ENCODE assay signal across 1 cellular context in the genomic region with DNA sequence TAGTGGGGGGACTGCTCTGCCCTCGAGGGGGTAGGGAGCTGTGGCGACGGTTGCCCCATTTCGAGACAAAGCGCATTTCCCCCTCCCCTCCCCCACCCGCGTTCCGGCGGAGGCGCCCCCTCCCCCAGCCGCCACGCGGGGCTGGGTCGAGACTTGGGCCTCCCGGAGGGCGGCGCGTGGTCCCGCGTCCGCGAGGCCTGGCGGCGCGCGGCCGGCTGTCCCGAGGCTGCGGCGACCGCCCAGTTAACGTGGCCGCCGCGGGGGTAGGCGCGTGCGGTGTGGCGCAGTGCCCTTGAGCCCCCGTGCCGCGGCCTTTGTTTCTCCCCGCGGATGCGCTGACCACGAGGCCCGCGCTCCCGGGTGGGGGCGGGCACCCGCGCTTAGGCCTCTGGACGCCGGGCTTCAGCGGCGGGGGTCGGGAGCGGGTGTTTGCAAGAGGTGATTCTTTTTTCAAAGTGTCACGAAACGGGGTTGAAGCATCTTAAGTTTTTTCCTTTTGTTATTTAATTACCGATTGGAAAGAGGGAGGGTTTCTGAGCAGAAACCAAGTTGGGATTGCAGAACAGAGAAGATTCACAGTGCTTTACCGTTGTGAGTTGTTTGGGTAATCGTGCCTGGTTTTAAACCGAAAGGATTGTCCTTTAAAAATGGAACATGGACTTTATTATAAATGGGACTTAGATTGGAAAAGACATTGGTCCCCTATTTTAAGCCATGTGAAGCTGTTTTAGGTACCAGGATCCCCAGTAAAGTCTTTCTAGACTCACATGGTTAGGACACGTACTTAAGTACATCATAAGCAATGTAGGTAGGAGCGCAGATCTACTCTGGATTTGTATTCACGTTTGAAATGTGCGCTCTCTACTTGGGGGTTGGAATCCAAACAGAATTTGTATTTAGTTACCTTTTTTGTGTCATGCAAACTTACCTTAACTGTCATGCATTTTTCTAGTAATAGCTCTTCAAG.
TF ChIP-seq lines count a peak whose summit lies in the region.

No MANE protein-coding gene starts in this region.

TF ChIP-seq in K562, 482 proteins besides CTCF, POLR2A, EP300 and RAD21 (continued from another document and continues in another):
- TF ChIP-seq, protein P1, sequence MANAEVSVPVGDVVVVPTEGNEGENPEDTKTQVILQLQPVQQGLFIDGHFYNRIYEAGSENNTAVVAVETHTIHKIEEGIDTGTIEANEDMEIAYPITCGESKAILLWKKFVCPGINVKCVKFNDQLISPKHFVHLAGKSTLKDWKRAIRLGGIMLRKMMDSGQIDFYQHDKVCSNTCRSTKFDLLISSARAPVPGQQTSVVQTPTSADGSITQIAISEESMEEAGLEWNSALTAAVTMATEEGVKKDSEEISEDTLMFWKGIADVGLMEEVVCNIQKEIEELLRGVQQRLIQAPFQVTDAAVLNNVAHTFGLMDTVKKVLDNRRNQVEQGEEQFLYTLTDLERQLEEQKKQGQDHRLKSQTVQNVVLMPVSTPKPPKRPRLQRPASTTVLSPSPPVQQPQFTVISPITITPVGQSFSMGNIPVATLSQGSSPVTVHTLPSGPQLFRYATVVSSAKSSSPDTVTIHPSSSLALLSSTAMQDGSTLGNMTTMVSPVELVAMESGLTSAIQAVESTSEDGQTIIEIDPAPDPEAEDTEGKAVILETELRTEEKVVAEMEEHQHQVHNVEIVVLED (CRISPR knock-in tag; IDR thresholded peaks at IDR 0.05) = 0 out of 2 replicates have a peak, but pooled peaks have one; percentile 19
- no peak for TF ChIP-seq PYGO2 (tag; IDR thresholded peaks at IDR 0.05)
- TF ChIP-seq PHF20 (IDR thresholded peaks at IDR 0.05; ENCODE audit: partially characterized antibody) = no peak
- TF ChIP-seq, protein P2, sequence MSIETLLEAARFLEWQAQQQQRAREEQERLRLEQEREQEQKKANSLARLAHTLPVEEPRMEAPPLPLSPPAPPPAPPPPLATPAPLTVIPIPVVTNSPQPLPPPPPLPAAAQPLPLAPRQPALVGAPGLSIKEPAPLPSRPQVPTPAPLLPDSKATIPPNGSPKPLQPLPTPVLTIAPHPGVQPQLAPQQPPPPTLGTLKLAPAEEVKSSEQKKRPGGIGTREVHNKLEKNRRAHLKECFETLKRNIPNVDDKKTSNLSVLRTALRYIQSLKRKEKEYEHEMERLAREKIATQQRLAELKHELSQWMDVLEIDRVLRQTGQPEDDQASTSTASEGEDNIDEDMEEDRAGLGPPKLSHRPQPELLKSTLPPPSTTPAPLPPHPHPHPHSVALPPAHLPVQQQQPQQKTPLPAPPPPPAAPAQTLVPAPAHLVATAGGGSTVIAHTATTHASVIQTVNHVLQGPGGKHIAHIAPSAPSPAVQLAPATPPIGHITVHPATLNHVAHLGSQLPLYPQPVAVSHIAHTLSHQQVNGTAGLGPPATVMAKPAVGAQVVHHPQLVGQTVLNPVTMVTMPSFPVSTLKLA (conservative IDR thresholded peaks at IDR 0.05) = 0 out of 4 replicates have a peak, but pooled peaks of 1 of the 2 experiments have one; percentile 55
- TF ChIP-seq ETV6 (IDR thresholded peaks at IDR 0.05; ENCODE audit: borderline replicate concordance in 1 of 2, low read depth in 2 of 2, low read length in 1 of 2) = no peak
- no peak for TF ChIP-seq ETV6 (CRISPR knock-in tag; IDR thresholded peaks at IDR 0.05; ENCODE audit: borderline replicate concordance)
- peak; percentile 50; the same call in 1 of the 2 replicates for TF ChIP-seq SIN3B (IDR thresholded peaks at IDR 0.05; ENCODE audit: low read depth)
- no peak for TF ChIP-seq CREM (IDR thresholded peaks at IDR 0.05; ENCODE audit: low read depth)
- no peak for TF ChIP-seq GATA2 (CRISPR knock-in tag; IDR thresholded peaks at IDR 0.05)
- TF ChIP-seq NONO (IDR thresholded peaks at IDR 0.05; ENCODE audit: low read depth in 2 of 2, low read length in 1 of 2) = peak in 1 of 2 experiments; percentile 22; a peak in 1 of 4 replicates
- TF ChIP-seq ZNF41 (CRISPR knock-in tag; conservative IDR thresholded peaks at IDR 0.05) = no peak
- TF ChIP-seq STAT5B (CRISPR knock-in tag; IDR thresholded peaks at IDR 0.05) = no peak
- TF ChIP-seq U2AF1 (optimal IDR thresholded peaks at IDR 0.05; ENCODE audit: low read depth, low read length) = no peak
- TF ChIP-seq KLF6 (CRISPR knock-in tag; IDR thresholded peaks at IDR 0.05; ENCODE audit: borderline replicate concordance) = no peak
- TF ChIP-seq ELF1 (tag; IDR thresholded peaks at IDR 0.05) = no peak
- no peak for TF ChIP-seq MTA3 (IDR thresholded peaks at IDR 0.05; ENCODE audit: borderline replicate concordance)
- TF ChIP-seq NFATC3 (IDR thresholded peaks at IDR 0.05) = no peak
- peak in 1 of 2 experiments; percentile 66; a peak in 3 of 4 replicates for TF ChIP-seq SIN3A (IDR thresholded peaks at IDR 0.05; ENCODE audit: borderline replicate concordance in 2 of 2, control insufficient read depth in 1 of 2, low read depth in 2 of 2, low read length in 2 of 2)
- TF ChIP-seq, protein P3, sequence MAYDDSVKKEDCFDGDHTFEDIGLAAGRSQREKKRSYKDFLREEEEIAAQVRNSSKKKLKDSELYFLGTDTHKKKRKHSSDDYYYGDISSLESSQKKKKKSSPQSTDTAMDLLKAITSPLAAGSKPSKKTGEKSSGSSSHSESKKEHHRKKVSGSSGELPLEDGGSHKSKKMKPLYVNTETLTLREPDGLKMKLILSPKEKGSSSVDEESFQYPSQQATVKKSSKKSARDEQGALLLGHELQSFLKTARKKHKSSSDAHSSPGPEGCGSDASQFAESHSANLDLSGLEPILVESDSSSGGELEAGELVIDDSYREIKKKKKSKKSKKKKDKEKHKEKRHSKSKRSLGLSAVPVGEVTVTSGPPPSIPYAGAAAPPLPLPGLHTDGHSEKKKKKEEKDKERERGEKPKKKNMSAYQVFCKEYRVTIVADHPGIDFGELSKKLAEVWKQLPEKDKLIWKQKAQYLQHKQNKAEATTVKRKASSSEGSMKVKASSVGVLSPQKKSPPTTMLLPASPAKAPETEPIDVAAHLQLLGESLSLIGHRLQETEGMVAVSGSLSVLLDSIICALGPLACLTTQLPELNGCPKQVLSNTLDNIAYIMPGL (CRISPR knock-in tag; IDR thresholded peaks at IDR 0.05) = 0 out of 2 replicates have a peak, but pooled peaks have one; percentile 61
- TF ChIP-seq, protein P4, sequence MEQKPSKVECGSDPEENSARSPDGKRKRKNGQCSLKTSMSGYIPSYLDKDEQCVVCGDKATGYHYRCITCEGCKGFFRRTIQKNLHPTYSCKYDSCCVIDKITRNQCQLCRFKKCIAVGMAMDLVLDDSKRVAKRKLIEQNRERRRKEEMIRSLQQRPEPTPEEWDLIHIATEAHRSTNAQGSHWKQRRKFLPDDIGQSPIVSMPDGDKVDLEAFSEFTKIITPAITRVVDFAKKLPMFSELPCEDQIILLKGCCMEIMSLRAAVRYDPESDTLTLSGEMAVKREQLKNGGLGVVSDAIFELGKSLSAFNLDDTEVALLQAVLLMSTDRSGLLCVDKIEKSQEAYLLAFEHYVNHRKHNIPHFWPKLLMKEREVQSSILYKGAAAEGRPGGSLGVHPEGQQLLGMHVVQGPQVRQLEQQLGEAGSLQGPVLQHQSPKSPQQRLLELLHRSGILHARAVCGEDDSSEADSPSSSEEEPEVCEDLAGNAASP (IDR thresholded peaks at IDR 0.05) = no peak
- TF ChIP-seq, protein P5, sequence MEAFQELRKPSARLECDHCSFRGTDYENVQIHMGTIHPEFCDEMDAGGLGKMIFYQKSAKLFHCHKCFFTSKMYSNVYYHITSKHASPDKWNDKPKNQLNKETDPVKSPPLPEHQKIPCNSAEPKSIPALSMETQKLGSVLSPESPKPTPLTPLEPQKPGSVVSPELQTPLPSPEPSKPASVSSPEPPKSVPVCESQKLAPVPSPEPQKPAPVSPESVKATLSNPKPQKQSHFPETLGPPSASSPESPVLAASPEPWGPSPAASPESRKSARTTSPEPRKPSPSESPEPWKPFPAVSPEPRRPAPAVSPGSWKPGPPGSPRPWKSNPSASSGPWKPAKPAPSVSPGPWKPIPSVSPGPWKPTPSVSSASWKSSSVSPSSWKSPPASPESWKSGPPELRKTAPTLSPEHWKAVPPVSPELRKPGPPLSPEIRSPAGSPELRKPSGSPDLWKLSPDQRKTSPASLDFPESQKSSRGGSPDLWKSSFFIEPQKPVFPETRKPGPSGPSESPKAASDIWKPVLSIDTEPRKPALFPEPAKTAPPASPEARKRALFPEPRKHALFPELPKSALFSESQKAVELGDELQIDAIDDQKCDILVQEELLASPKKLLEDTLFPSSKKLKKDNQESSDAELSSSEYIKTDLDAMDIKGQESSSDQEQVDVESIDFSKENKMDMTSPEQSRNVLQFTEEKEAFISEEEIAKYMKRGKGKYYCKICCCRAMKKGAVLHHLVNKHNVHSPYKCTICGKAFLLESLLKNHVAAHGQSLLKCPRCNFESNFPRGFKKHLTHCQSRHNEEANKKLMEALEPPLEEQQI (IDR thresholded peaks at IDR 0.05) = no peak
- TF ChIP-seq, protein P6, sequence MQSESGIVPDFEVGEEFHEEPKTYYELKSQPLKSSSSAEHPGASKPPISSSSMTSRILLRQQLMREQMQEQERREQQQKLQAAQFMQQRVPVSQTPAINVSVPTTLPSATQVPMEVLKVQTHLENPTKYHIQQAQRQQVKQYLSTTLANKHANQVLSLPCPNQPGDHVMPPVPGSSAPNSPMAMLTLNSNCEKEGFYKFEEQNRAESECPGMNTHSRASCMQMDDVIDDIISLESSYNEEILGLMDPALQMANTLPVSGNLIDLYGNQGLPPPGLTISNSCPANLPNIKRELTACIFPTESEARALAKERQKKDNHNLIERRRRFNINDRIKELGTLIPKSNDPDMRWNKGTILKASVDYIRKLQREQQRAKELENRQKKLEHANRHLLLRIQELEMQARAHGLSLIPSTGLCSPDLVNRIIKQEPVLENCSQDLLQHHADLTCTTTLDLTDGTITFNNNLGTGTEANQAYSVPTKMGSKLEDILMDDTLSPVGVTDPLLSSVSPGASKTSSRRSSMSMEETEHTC (IDR thresholded peaks at IDR 0.05) = no peak
- peak; percentile 70; the same call in 1 of the 2 replicates for TF ChIP-seq ZC3H4 (CRISPR knock-in tag; IDR thresholded peaks at IDR 0.05; ENCODE audit: borderline replicate concordance)
- TF ChIP-seq, protein P7, sequence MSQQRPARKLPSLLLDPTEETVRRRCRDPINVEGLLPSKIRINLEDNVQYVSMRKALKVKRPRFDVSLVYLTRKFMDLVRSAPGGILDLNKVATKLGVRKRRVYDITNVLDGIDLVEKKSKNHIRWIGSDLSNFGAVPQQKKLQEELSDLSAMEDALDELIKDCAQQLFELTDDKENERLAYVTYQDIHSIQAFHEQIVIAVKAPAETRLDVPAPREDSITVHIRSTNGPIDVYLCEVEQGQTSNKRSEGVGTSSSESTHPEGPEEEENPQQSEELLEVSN (IDR thresholded peaks at IDR 0.05; ENCODE audit: borderline replicate concordance in 1 of 2, extremely low read depth in 1 of 2, insufficient read depth in 1 of 2, insufficient read length in 1 of 2, low read depth in 1 of 2, low read length in 1 of 2, poor library complexity in 1 of 2, severe bottlenecking in 1 of 2) = peak; percentile 59 to 78
- TF ChIP-seq HDAC8 (tag; IDR thresholded peaks at IDR 0.05) = no peak
- TF ChIP-seq GABPB2 (CRISPR knock-in tag; conservative IDR thresholded peaks at IDR 0.05) = no peak
- TF ChIP-seq, protein P8, sequence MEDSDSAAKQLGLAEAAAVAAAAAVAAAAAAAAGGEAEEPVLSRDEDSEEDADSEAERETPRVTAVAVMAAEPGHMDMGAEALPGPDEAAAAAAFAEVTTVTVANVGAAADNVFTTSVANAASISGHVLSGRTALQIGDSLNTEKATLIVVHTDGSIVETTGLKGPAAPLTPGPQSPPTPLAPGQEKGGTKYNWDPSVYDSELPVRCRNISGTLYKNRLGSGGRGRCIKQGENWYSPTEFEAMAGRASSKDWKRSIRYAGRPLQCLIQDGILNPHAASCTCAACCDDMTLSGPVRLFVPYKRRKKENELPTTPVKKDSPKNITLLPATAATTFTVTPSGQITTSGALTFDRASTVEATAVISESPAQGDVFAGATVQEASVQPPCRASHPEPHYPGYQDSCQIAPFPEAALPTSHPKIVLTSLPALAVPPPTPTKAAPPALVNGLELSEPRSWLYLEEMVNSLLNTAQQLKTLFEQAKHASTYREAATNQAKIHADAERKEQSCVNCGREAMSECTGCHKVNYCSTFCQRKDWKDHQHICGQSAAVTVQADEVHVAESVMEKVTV (CRISPR knock-in tag; IDR thresholded peaks at IDR 0.05) = no peak
- TF ChIP-seq RCOR1 (IDR thresholded peaks at IDR 0.05; ENCODE audit: borderline replicate concordance in 1 of 2, low read depth in 2 of 2, low read length in 2 of 2) = no peak
- no peak for TF ChIP-seq NR4A1 (CRISPR knock-in tag; IDR thresholded peaks at IDR 0.05)
- no peak for TF ChIP-seq NR4A1 (tag; IDR thresholded peaks at IDR 0.05)
- no peak for TF ChIP-seq ZNF830 (CRISPR knock-in tag; IDR thresholded peaks at IDR 0.05)
- TF ChIP-seq, protein P9, sequence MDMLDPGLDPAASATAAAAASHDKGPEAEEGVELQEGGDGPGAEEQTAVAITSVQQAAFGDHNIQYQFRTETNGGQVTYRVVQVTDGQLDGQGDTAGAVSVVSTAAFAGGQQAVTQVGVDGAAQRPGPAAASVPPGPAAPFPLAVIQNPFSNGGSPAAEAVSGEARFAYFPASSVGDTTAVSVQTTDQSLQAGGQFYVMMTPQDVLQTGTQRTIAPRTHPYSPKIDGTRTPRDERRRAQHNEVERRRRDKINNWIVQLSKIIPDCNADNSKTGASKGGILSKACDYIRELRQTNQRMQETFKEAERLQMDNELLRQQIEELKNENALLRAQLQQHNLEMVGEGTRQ (CRISPR knock-in tag; IDR thresholded peaks at IDR 0.05) = no peak
- TF ChIP-seq TAF1 (IDR thresholded peaks at IDR 0.05; ENCODE audit: control insufficient read depth, extremely low read depth, insufficient read depth, low read length, severe bottlenecking) = no peak
- TF ChIP-seq HDAC1 (IDR thresholded peaks at IDR 0.05) = 0 out of 4 replicates have a peak, but pooled peaks of 1 of the 2 experiments have one; percentile 12
- peak; percentile 97 for TF ChIP-seq HNRNPLL (IDR thresholded peaks at IDR 0.05; ENCODE audit: low read depth, low read length, poor library complexity, severe bottlenecking)
